Comparison of ENCODE assay signal across 19 cellular contexts in the genomic region with DNA sequence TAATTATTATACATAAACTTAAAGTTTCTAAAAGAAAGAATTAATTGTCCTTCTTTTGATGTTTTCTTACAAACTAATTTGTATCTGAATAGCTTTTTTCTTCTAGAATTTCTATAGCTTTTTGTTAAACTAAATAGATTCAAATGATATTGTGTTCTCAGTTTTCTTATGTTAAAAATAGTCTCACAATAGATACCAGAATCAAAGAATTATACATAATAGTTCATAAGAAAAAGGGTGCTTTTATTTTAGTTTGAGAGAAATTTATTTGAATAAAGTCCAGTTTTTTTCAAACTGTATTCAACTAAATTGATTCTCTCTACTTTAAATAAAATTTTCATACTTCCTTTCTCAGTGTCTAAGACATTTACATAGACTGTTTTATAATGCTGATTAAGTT.
"Had no signal": no experiment of that assay in that cellular context is flagged by ENCODE, and none has a peak within 500 bp of the region (broad histone marks: within the 10 kb centered on the region; RNA-seq: fewer than 3 reads in every experiment).

No MANE protein-coding gene starts in this region.

- H3K27ac ChIP-seq: foreskin keratinocyte, hepatocyte, neutrophil, tibial artery, upper lobe of left lung, uterus had no signal

- H3K4me1 ChIP-seq: foreskin keratinocyte, upper lobe of left lung, uterus had no signal

- H3K36me3 ChIP-seq: neutrophil, tibial artery, upper lobe of left lung, uterus had no signal

- H3K36me3 Mint-ChIP-seq: naive thymus-derived CD8-positive, alpha-beta T cell; stimulated activated memory B cell treated with anti-CD40 and anti-IgM and Interleukin-4, amounts not matched to agents 10 μg/mL and 1 μg/mL and 100 μg/mL, for 72 hours had no signal

- H3K4me3 ChIP-seq: hepatocyte, mucosa of descending colon, smooth muscle cell, tibial artery, upper lobe of left lung, uterus had no signal

- H3K9me3 Mint-ChIP-seq: dendritic cell treated with granulocyte-macrophage colony-stimulating factor and Interleukin-4, amounts not matched to agents 40 ng/mL and 50 ng/mL, for 4 days; stimulated activated memory B cell treated with anti-CD40 and anti-IgM and Interleukin-4, amounts not matched to agents 10 μg/mL and 1 μg/mL and 100 μg/mL, for 72 hours; stimulated activated naive CD8-positive, alpha-beta T cell treated with anti-CD3 and anti-CD28 coated beads, Interleukin-15, Interleukin-2, amounts not matched to agents 100 ng/mL and 50 ng/mL, for 24 hours had no signal

- H3K79me2 ChIP-seq: hepatocyte had no signal

- DNase-seq: effector memory CD8-positive, alpha-beta T cell; foreskin keratinocyte; head of caudate nucleus; islet precursor cell; mammary epithelial cell; mucosa of descending colon; naive thymus-derived CD8-positive, alpha-beta T cell; right cardiac atrium; stimulated activated CD4-positive, alpha-beta T cell treated with anti-CD3 and anti-CD28 coated beads, Interleukin-4, amount 100 ng/mL, for 1 hour; tibial artery; upper lobe of left lung; uterus had no signal

- H3K9me3 ChIP-seq: mucosa of descending colon, neutrophil, tibial artery, upper lobe of left lung, uterus had no signal

- ATAC-seq: effector memory CD8-positive, alpha-beta T cell; foreskin keratinocyte; left lobe of liver; mucosa of descending colon; naive thymus-derived CD8-positive, alpha-beta T cell; right cardiac atrium; stimulated activated memory B cell treated with anti-CD40 and anti-IgM and Interleukin-4, amounts not matched to agents 10 μg/mL and 1 μg/mL and 100 μg/mL, for 72 hours had no signal

- H3K4me3 Mint-ChIP-seq: dendritic cell treated with granulocyte-macrophage colony-stimulating factor and Interleukin-4, amounts not matched to agents 40 ng/mL and 50 ng/mL, for 4 days; effector memory CD8-positive, alpha-beta T cell; naive thymus-derived CD8-positive, alpha-beta T cell; stimulated activated memory B cell treated with anti-CD40 and anti-IgM and Interleukin-4, amounts not matched to agents 10 μg/mL and 1 μg/mL and 100 μg/mL, for 72 hours; stimulated activated naive CD8-positive, alpha-beta T cell treated with anti-CD3 and anti-CD28 coated beads, Interleukin-15, Interleukin-2, amounts not matched to agents 100 ng/mL and 50 ng/mL, for 24 hours had no signal

- H3K27me3 Mint-ChIP-seq: dendritic cell treated with granulocyte-macrophage colony-stimulating factor and Interleukin-4, amounts not matched to agents 40 ng/mL and 50 ng/mL, for 4 days; effector memory CD8-positive, alpha-beta T cell; naive thymus-derived CD8-positive, alpha-beta T cell; stimulated activated memory B cell treated with anti-CD40 and anti-IgM and Interleukin-4, amounts not matched to agents 10 μg/mL and 1 μg/mL and 100 μg/mL, for 72 hours; stimulated activated naive CD8-positive, alpha-beta T cell treated with anti-CD3 and anti-CD28 coated beads, Interleukin-15, Interleukin-2, amounts not matched to agents 100 ng/mL and 50 ng/mL, for 24 hours had no signal

- H3K4me1 Mint-ChIP-seq: naive thymus-derived CD8-positive, alpha-beta T cell; stimulated activated memory B cell treated with anti-CD40 and anti-IgM and Interleukin-4, amounts not matched to agents 10 μg/mL and 1 μg/mL and 100 μg/mL, for 72 hours had no signal

- H3K27ac Mint-ChIP-seq: dendritic cell treated with granulocyte-macrophage colony-stimulating factor and Interleukin-4, amounts not matched to agents 40 ng/mL and 50 ng/mL, for 4 days; effector memory CD8-positive, alpha-beta T cell; naive thymus-derived CD8-positive, alpha-beta T cell; stimulated activated memory B cell treated with anti-CD40 and anti-IgM and Interleukin-4, amounts not matched to agents 10 μg/mL and 1 μg/mL and 100 μg/mL, for 72 hours; stimulated activated naive CD8-positive, alpha-beta T cell treated with anti-CD3 and anti-CD28 coated beads, Interleukin-15, Interleukin-2, amounts not matched to agents 100 ng/mL and 50 ng/mL, for 24 hours had no signal

- H2AFZ ChIP-seq: hepatocyte had no signal

- H3K4me2 ChIP-seq: hepatocyte, smooth muscle cell had no signal

- H3K27me3 ChIP-seq: foreskin keratinocyte, hepatocyte, neutrophil, tibial artery, upper lobe of left lung, uterus had no signal
